Comparison of ENCODE assay signal across 8 cellular contexts in the genomic region with DNA sequence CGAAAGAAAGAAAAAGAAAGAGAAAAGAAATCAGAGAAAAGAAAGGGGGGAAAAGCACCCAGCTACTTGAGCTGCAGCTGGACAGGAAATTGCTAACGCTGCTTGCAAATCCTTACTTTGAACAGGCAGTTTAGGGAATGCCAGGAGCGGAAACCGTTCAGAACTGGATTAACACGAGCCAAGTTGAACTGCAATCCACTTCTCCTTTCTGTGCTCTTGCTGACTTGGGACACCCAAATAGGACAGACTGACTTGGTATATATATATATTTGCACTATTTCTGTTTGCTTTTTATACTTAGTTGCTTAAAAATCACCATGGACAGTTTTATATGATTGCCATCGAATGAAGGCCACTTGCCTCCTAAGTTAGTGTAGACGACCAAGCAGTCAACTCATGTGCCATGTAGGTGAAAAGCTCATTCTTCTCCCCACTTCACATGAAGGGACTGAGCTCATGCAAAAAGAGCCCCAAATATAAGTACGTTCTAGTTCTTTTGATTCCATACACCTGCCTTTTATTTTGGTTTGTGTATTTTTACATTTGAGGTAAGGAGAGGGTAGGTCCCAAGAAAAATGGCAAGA. TPM values are rescaled to one million over a fixed set of nuclear protein-coding genes. Genes with fewer than 3 reads are reported as not detected.
A peak's percentile ranks its signal among the peaks of the same experiment; 100 is the strongest.
DNase-seq lines count a peak whose midpoint lies in the region; ATAC-seq and TF ChIP-seq lines count a peak whose summit lies in the region.

No MANE protein-coding gene starts in this region.

- H3K4me3 Mint-ChIP-seq in HFFc6, result peak overlapping the region; percentile 77

- peak; percentile 60 for DNase-seq in EH (ENCODE audit: low read depth)
- DNase-seq in HFFc6, result peak; percentile 35
- peak; percentile 61 for DNase-seq in NOMO-1 treated with dmso at 0.1 percent for 144 hours (lab: John Stamatoyannopoulos, UW; ENCODE audit: unreplicated experiment)
- peak; percentile 62 for DNase-seq in cerebellar cortex (ENCODE audit: low spot score)
- no peak for DNase-seq in mucosa of descending colon
- DNase-seq in HAP-1 (ENCODE audit: low spot score in 2 of 2), result no peak

- in situ Hi-C loops in HAP-1 (cut with MboI; ENCODE audit: low sequenced_read_pairs), result no loop called here

- H3K4me1 Mint-ChIP-seq in HFFc6 (ENCODE audit: low read depth), result peaks cover 51% of the 10 kb centered on the region

- H3K36me3 Mint-ChIP-seq in HFFc6 (ENCODE audit: low read depth), result peaks cover 47% of the 10 kb centered on the region

- ATAC-seq in mucosa of descending colon (peak; percentile 7), HG02588 (IDR thresholded peaks at IDR 0.05; ENCODE audit: unreplicated experiment) (no peak), HG03175 (IDR thresholded peaks at IDR 0.05; ENCODE audit: unreplicated experiment) (no peak)

- peaks cover 26% of the 10 kb centered on the region for H3K27me3 Mint-ChIP-seq in HFFc6 (ENCODE audit: insufficient read depth)

- H3K36me3 ChIP-seq in mucosa of descending colon (ENCODE audit: low read depth) (no peaks in the 10 kb centered on the region), HAP-1 (replicated peaks) (no peaks in the 10 kb centered on the region)

- H3K27ac Mint-ChIP-seq in HFFc6, result peak overlapping the region; percentile 76

- H3K27me3 ChIP-seq in HAP-1 (ENCODE audit: low read depth), result peaks cover 11% of the 10 kb centered on the region

- no peaks in the 10 kb centered on the region for H3K9me3 ChIP-seq in mucosa of descending colon
- H3K9me3 ChIP-seq in HAP-1, result no peaks in the 10 kb centered on the region

- intact Hi-C loops in mucosa of descending colon (cut with DNase I, micrococcal nuclease), result loop anchor here in 1 of 2 donors (10.0 kb wide), 1 partner anchor 292 kb away; no protein-coding TSS in a partner anchor

- H3K4me1 ChIP-seq in mucosa of descending colon (ENCODE audit: low read depth), result peaks cover 17% of the 10 kb centered on the region
- peaks cover 26% of the 10 kb centered on the region for H3K4me1 ChIP-seq in HAP-1

- H3K9me3 Mint-ChIP-seq in HFFc6, result peaks cover 11% of the 10 kb centered on the region

- H3K4me3 ChIP-seq in mucosa of descending colon (no peak overlapping the region), HAP-1 (no peak overlapping the region)

- TF ChIP-seq CTCF in HFFc6 (IDR thresholded peaks at IDR 0.05) (no peak), mucosa of descending colon (IDR thresholded peaks at IDR 0.05) (no peak)

RNA-seq across cellular contexts. Expression of a gene that starts 5.5 kb away (rescaled TPM):
- total RNA-seq in HFFc6 (2021; fragmentation: NEBNext Ultra II Directional; extraction: Animal tissue kit (Norgen Biotek cat#: 25700)), result 10 to 100 TPM; 42.2 to 77.8 (median 46.2) TPM
- total RNA-seq in mucosa of descending colon, result 10 to 100 TPM; 56.6 to 82.1 (median 65.0) TPM

Comparison
In these comparisons a context has a peak if more than half of its experiments do, and no peak if none do; other contexts are left out.
1. DNase-seq: peak in EH (single experiment), HFFc6 (single experiment), NOMO-1 treated with dmso at 0.1 percent for 144 hours (single experiment) and cerebellar cortex (single experiment); none in mucosa of descending colon (0 of 3) and HAP-1 (0 of 2).